Comparison of ENCODE assay signal across 8 cellular contexts in the genomic region with DNA sequence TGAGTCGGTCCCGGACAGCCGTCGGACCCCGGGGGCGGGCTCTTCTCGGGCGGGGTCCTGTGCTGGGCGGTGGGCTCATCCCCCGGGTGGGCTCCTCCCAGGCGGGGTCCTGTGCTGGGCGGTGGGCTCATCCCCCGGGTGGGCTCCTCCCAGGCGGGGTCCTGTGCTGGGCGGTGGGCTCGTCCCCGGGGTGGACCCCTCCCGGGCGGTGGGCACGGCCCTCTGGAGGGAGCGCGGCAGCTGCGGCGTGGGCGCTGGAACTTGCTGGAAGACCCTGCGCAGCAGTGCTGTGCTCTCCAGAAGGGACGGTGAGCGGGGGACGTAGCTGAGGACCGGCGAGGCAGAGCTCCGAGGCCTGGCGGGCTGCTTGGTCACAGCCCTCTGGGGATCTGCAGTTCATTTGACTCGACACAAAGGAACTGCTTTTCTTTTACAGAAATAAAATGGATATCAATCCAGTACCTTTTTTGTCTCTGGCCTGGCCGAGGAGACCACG. TPM values are rescaled to one million over a fixed set of nuclear protein-coding genes. Genes with fewer than 3 reads are reported as not detected.
DNase-seq lines count a peak whose midpoint lies in the region; ATAC-seq and TF ChIP-seq lines count a peak whose summit lies in the region.

No MANE protein-coding gene starts in this region.

- no peaks in the 10 kb centered on the region for H3K36me3 Mint-ChIP-seq in T-helper 2 cell treated with Interferon-gamma antibody and Interleukin-4, amounts not matched to agents 5 μg/mL and 100 μg/mL, for 36 hours (ENCODE audit: low read depth)
- peaks cover 2% of the 10 kb centered on the region for H3K36me3 Mint-ChIP-seq in activated CD8-positive, alpha-beta T cell treated with anti-CD3 and anti-CD28 coated beads for 36 hours (ENCODE audit: low read depth)

- peaks cover 65% of the 10 kb centered on the region for H3K27me3 Mint-ChIP-seq in T-helper 2 cell treated with Interferon-gamma antibody and Interleukin-4, amounts not matched to agents 5 μg/mL and 100 μg/mL, for 36 hours (ENCODE audit: low read depth)
- peaks cover 9% of the 10 kb centered on the region for H3K27me3 Mint-ChIP-seq in activated CD8-positive, alpha-beta T cell treated with anti-CD3 and anti-CD28 coated beads for 36 hours

- no peak for TF ChIP-seq CTCF in activated CD8-positive, alpha-beta T cell treated with anti-CD3 and anti-CD28 coated beads for 36 hours (IDR thresholded peaks at IDR 0.05)
- no peak for TF ChIP-seq CTCF in GM10248 (IDR thresholded peaks at IDR 0.05; ENCODE audit: control extremely low read depth, extremely low read depth, low read depth, missing control alignments)

- H3K4me3 Mint-ChIP-seq in T-helper 2 cell treated with Interferon-gamma antibody and Interleukin-4, amounts not matched to agents 5 μg/mL and 100 μg/mL, for 36 hours, result peak overlapping the region; percentile 53
- H3K4me3 Mint-ChIP-seq in activated CD8-positive, alpha-beta T cell treated with anti-CD3 and anti-CD28 coated beads for 36 hours, result peak overlapping the region; percentile 69

- POLR2A ChIA-PET in activated CD8-positive, alpha-beta T cell treated with anti-CD3 and anti-CD28 coated beads for 36 hours (lab: Charles Lee), result interaction anchor here (1.2 to 1.7 kb wide), 3 partner anchors 56 to 126 kb away, joined by 3 to 5 read pairs (median 5); a partner anchor contains a TSS
- POLR2A ChIA-PET in GM10248 (lab: Yijun Ruan, JAX), result no interaction called here

- H3K27ac Mint-ChIP-seq in T-helper 2 cell treated with Interferon-gamma antibody and Interleukin-4, amounts not matched to agents 5 μg/mL and 100 μg/mL, for 36 hours, result no peak overlapping the region
- H3K27ac Mint-ChIP-seq in activated CD8-positive, alpha-beta T cell treated with anti-CD3 and anti-CD28 coated beads for 36 hours, result no peak overlapping the region

- peak overlapping the region; percentile 52 for H3K4me3 ChIP-seq in right cardiac atrium (ENCODE audit: low read length)

- H3K4me1 ChIP-seq in right cardiac atrium (ENCODE audit: control insufficient read depth, insufficient read depth, low read length), result no peaks in the 10 kb centered on the region

- H3K27ac ChIP-seq in right cardiac atrium (ENCODE audit: low read length), result peak overlapping the region; percentile 53

- H3K4me1 Mint-ChIP-seq in T-helper 2 cell treated with Interferon-gamma antibody and Interleukin-4, amounts not matched to agents 5 μg/mL and 100 μg/mL, for 36 hours (ENCODE audit: low read depth), result peaks cover 6% of the 10 kb centered on the region
- H3K4me1 Mint-ChIP-seq in activated CD8-positive, alpha-beta T cell treated with anti-CD3 and anti-CD28 coated beads for 36 hours (ENCODE audit: low read depth), result peaks cover 21% of the 10 kb centered on the region

- no peaks in the 10 kb centered on the region for H3K9me3 Mint-ChIP-seq in T-helper 2 cell treated with Interferon-gamma antibody and Interleukin-4, amounts not matched to agents 5 μg/mL and 100 μg/mL, for 36 hours
- no peaks in the 10 kb centered on the region for H3K9me3 Mint-ChIP-seq in activated CD8-positive, alpha-beta T cell treated with anti-CD3 and anti-CD28 coated beads for 36 hours

- H3K9me3 ChIP-seq in right cardiac atrium (ENCODE audit: control insufficient read depth, low read length), result no peaks in the 10 kb centered on the region

- H3K27me3 ChIP-seq in right cardiac atrium (ENCODE audit: control insufficient read depth, insufficient read depth), result no peaks in the 10 kb centered on the region

- no peak for ATAC-seq in activated CD8-positive, alpha-beta T cell treated with anti-CD3 and anti-CD28 coated beads for 36 hours
- ATAC-seq in right cardiac atrium, result peak; percentile 73 to 75
- no peak for ATAC-seq in GM21526 (IDR thresholded peaks at IDR 0.05; ENCODE audit: low FRiP score, unreplicated experiment)

- WGBS in right cardiac atrium, result 4% methylated on average over 36 of the region's 36 CpGs

- CTCF ChIA-PET in activated CD8-positive, alpha-beta T cell treated with anti-CD3 and anti-CD28 coated beads for 36 hours (lab: Charles Lee), result interaction anchor here (1.0 to 2.1 kb wide), 6 partner anchors 8 to 123 kb away, joined by 3 to 10 read pairs (median 4); no protein-coding TSS in a partner anchor
- CTCF ChIA-PET in GM10248 (lab: Yijun Ruan, JAX), result interaction anchor here (1.5 to 2.4 kb wide), 2 partner anchors 10 to 19 kb away, joined by 4 to 8 read pairs; no protein-coding TSS in a partner anchor

- no peak for DNase-seq in T-helper 2 cell treated with Interferon-gamma antibody and Interleukin-4, amounts not matched to agents 5 μg/mL and 100 μg/mL, for 36 hours (ENCODE audit: low spot score)
- DNase-seq in T-helper 2 cell, result no peak
- DNase-seq in activated CD8-positive, alpha-beta T cell treated with anti-CD3 and anti-CD28 coated beads for 36 hours, result no peak
- peak; percentile 48 to 76 (median 73) for DNase-seq in right cardiac atrium
- DNase-seq in retina, result peak; percentile 68
- DNase-seq in HuH-7.5 (ENCODE audit: low spot score), result no peak
- no peak for DNase-seq in GM10248 (ENCODE audit: extremely low spot score)

- intact Hi-C loops in activated CD8-positive, alpha-beta T cell treated with anti-CD3 and anti-CD28 coated beads for 36 hours (cut with micrococcal nuclease), result no loop called here
- intact Hi-C loops in right cardiac atrium (cut with DNase I), result loop anchor here in 1 of 4 donors (5.0 kb wide), 1 partner anchor 58 kb away; no protein-coding TSS in a partner anchor

RNA-seq across cellular contexts. Expression of a gene that starts 0.6 kb away (rescaled TPM):
- total RNA-seq in activated CD8-positive, alpha-beta T cell treated with anti-CD3 and anti-CD28 coated beads for 36 hours, result 10 to 100 TPM; 24.9 to 26.8 TPM
- 10 to 100 TPM; 44.5 to 45.5 (median 44.9) TPM for total RNA-seq in right cardiac atrium
- 22.2 TPM for polyA plus RNA-seq in right cardiac atrium

Comparison
In these comparisons a context has a peak if more than half of its experiments do, and no peak if none do; other contexts are left out.
1. DNase-seq: peak in right cardiac atrium (3 of 3) and retina (single experiment); none in T-helper 2 cell treated with Interferon-gamma antibody and Interleukin-4, amounts not matched to agents 5 μg/mL and 100 μg/mL, for 36 hours (single experiment), T-helper 2 cell (0 of 5), activated CD8-positive, alpha-beta T cell treated with anti-CD3 and anti-CD28 coated beads for 36 hours (single experiment), HuH-7.5 (single experiment) and GM10248 (single experiment).
2. ATAC-seq: peak in right cardiac atrium (2 of 2); none in activated CD8-positive, alpha-beta T cell treated with anti-CD3 and anti-CD28 coated beads for 36 hours (single experiment) and GM21526 (single experiment).